In genomic region chr7:151700621-151701185, GRCh38 we compare ENCODE assay signal across 22 cellular contexts.
DNase-seq lines count a peak whose midpoint lies in the region; ATAC-seq and TF ChIP-seq lines count a peak whose summit lies in the region.
"Had no signal": no experiment of that assay in that cellular context is flagged by ENCODE, and none has a peak within 500 bp of the region (broad histone marks: within the 10 kb centered on the region; RNA-seq: fewer than 3 reads in every experiment).

No MANE protein-coding gene starts in this region.

- peak; percentile 38 for DNase-seq in Right ventricle myocardium superior
- no peak for DNase-seq in cardiac septum (ENCODE audit: low spot score)
- no peak for DNase-seq in T-helper 17 cell
- DNase-seq in fibroblast of the aortic adventitia (ENCODE audit: low read depth), result peak; percentile 11
- DNase-seq in skeletal muscle cell (ENCODE audit: low read depth), result peak; percentile 48
- no peak for DNase-seq in lower leg skin (ENCODE audit: low spot score in 2 of 2)
- DNase-seq in DMS153 treated with DMSO at 0.1 percent for 48 hours (lab: John Stamatoyannopoulos, UW; ENCODE audit: unreplicated experiment), result no peak
- DNase-seq in hepatic stellate cell (ENCODE audit: low spot score), result no peak
- DNase-seq: activated CD4-positive, alpha-beta T cell treated with anti-CD3 and anti-CD28 coated beads for 48 hours; activated CD8-positive, alpha-beta memory T cell treated with anti-CD3 and anti-CD28 coated beads, Interleukin-2, amount 50 U/mL, for 48 hours; activated naive CD4-positive, alpha-beta T cell; CD8-positive, alpha-beta memory T cell; NCI-H2029; NCI-H510A; SIG-M5; stimulated activated CD4-positive, alpha-beta T cell treated with anti-CD3 and anti-CD28 coated beads, Interleukin-15, amount 100 ng/mL, for 24 hours; stimulated activated naive CD8-positive, alpha-beta T cell treated with anti-CD3 and anti-CD28 coated beads, Interleukin-15, amount 100 ng/mL, for 72 hours had no signal

- no peak for TF ChIP-seq POLR2A in lower leg skin (IDR thresholded peaks at IDR 0.05)

- TF ChIP-seq CTCF in fibroblast of the aortic adventitia (IDR thresholded peaks at IDR 0.05; ENCODE audit: insufficient read depth, low read length), result no peak
- TF ChIP-seq CTCF in lower leg skin (IDR thresholded peaks at IDR 0.05), result no peak

- peaks cover 3% of the 10 kb centered on the region for H3K36me3 Mint-ChIP-seq in T-helper 17 cell (ENCODE audit: low read depth)

- no peaks in the 10 kb centered on the region for H3K9me3 ChIP-seq in T-helper 17 cell (ENCODE audit: control insufficient read depth, low read length, poor library complexity, severe bottlenecking)
- H3K9me3 ChIP-seq: prostate gland had no signal

- intact Hi-C loops in Right ventricle myocardium superior (cut with DNase I), result no loop called here
- intact Hi-C loops in cardiac septum (cut with DNase I), result no loop called here
- intact Hi-C loops in lower leg skin (cut with DNase I; ENCODE audit: low total_unique reads), result no loop called here

- H3K4me1 Mint-ChIP-seq in T-helper 17 cell, result peaks cover 21% of the 10 kb centered on the region

- peak overlapping the region; percentile 6 for H3K27ac Mint-ChIP-seq in T-helper 17 cell
- H3K27ac Mint-ChIP-seq: GM23338; nephron; stimulated activated naive CD8-positive, alpha-beta T cell treated with anti-CD3 and anti-CD28 coated beads, Interleukin-15, amount 100 ng/mL, for 72 hours had no signal

- no peaks in the 10 kb centered on the region for H3K27me3 Mint-ChIP-seq in T-helper 17 cell
- H3K27me3 Mint-ChIP-seq: CD8-positive, alpha-beta memory T cell; stimulated activated naive CD8-positive, alpha-beta T cell treated with anti-CD3 and anti-CD28 coated beads, Interleukin-15, amount 100 ng/mL, for 72 hours had no signal

- 81 to 93% methylated on average over 14 to 15 of the region's 15 CpGs for WGBS in lower leg skin, 2 donors

- no peak overlapping the region for H3K4me3 ChIP-seq in fibroblast of the aortic adventitia (ENCODE audit: low read depth, low read length)
- H3K4me3 ChIP-seq in skeletal muscle cell (ENCODE audit: low read depth, low read length), result no peak overlapping the region
- no peak overlapping the region for H3K4me3 ChIP-seq in lower leg skin (ENCODE audit: low read depth, poor library complexity, severe bottlenecking)
- H3K4me3 ChIP-seq: GM12878, GM23338, lung, prostate gland had no signal

- H3K4me3 Mint-ChIP-seq in T-helper 17 cell, result no peak overlapping the region
- H3K4me3 Mint-ChIP-seq: CD8-positive, alpha-beta memory T cell; GM23338; nephron; stimulated activated naive CD8-positive, alpha-beta T cell treated with anti-CD3 and anti-CD28 coated beads, Interleukin-15, amount 100 ng/mL, for 72 hours had no signal

- ATAC-seq in Right ventricle myocardium superior (ENCODE audit: poor library complexity) (no peak), T-helper 17 cell (no peak)
- ATAC-seq: GM12878; GM23338; stimulated activated naive CD8-positive, alpha-beta T cell treated with anti-CD3 and anti-CD28 coated beads, Interleukin-15, amount 100 ng/mL, for 72 hours had no signal

Comparison
In these comparisons a context has a peak if more than half of its experiments do, and no peak if none do; other contexts are left out.
1. DNase-seq: peak in Right ventricle myocardium superior (single experiment), fibroblast of the aortic adventitia (single experiment) and skeletal muscle cell (single experiment); none in cardiac septum (single experiment), T-helper 17 cell (0 of 3), lower leg skin (0 of 2), DMS153 treated with DMSO at 0.1 percent for 48 hours (single experiment) and hepatic stellate cell (single experiment).